Comparison of ENCODE assay signal across 9 cellular contexts in the genomic region with DNA sequence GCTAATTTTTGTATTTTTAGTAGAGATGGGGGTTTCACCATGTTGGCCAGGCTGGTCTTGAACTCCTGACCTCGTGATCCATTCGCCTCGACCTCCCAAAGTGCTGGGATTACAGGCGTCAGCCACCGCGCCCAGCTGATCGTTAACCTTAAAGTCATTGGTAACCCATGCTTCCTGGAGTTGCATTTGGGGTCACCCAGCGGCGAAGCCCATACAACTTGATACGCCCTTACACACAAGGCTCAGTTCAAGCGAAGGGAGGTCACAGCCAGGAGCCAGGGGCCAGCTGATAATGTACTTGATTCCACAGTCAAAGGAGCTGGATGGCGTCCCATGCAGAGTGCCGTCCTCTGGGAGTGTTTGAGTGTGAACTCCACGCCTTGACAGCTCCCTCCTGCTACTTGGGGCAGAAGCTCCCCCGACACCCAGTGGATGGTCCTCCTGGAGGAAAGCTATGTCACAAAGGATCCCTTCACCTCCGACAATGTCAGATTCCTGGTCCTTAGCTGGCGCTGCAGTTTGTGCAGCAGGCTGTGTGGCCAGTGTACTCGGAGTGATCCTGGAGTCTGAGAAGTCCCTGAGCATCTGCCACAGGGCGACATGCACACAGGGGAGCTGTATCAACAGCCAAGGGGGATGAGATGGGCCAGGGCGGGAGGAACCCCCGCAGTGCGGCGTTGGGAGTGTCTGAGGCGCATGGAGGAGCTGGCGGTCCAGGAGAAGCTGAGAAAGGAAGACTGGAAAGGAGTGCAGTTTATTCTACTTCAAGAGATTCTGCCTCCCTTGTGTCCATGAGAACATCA. TPM values are rescaled to one million over a fixed set of nuclear protein-coding genes. Genes with fewer than 3 reads are reported as not detected.
DNase-seq lines count a peak whose midpoint lies in the region; ATAC-seq and TF ChIP-seq lines count a peak whose summit lies in the region.
"Had no signal": no experiment of that assay in that cellular context is flagged by ENCODE, and none has a peak within 500 bp of the region (broad histone marks: within the 10 kb centered on the region; RNA-seq: fewer than 3 reads in every experiment).

No MANE protein-coding gene starts in this region.

- no TSS peak for BruUV-seq in MCF 10A (replicated peaks; lab: Mats Ljungman, UMichigan)

- no peaks in the 10 kb centered on the region for H3K9me3 ChIP-seq in breast epithelium
- H3K9me3 ChIP-seq in vagina, result no peaks in the 10 kb centered on the region

- H3K27ac ChIP-seq in breast epithelium (peak overlapping the region; percentile 94), vagina (peak overlapping the region; percentile 97)

- H3K36me3 ChIP-seq in breast epithelium (no peaks in the 10 kb centered on the region), vagina (no peaks in the 10 kb centered on the region)

- H3K4me3 ChIP-seq in breast epithelium (peak overlapping the region; percentile 72 to 79 (median 79)), vagina (peak overlapping the region; percentile 58 to 79)

- H3K36me3 Mint-ChIP-seq in MCF 10A (ENCODE audit: insufficient read depth, unreplicated experiment) (peaks cover 31% of the 10 kb centered on the region), naive B cell (no peaks in the 10 kb centered on the region)
- peaks cover 13% of the 10 kb centered on the region for H3K36me3 Mint-ChIP-seq in central memory CD8-positive, alpha-beta T cell (ENCODE audit: insufficient read depth)

- intact Hi-C loops in breast epithelium (cut with DNase I; ENCODE audit: low total_unique reads) (loop anchor here (10.0 kb wide), 1 partner anchor 191 kb away; a partner anchor contains a TSS), MCF 10A (cut with micrococcal nuclease) (no loop called here), vagina (cut with DNase I) (no loop called here)

- H3K9me3 Mint-ChIP-seq in MCF 10A (ENCODE audit: unreplicated experiment) (no peaks in the 10 kb centered on the region), naive B cell (peaks cover 0 to 5% (median 0%) of the 10 kb centered on the region in 7 donors)
- peaks cover 4% of the 10 kb centered on the region for H3K9me3 Mint-ChIP-seq in central memory CD8-positive, alpha-beta T cell

- H3K4me1 Mint-ChIP-seq in MCF 10A (ENCODE audit: insufficient read depth, unreplicated experiment) (peaks cover 16% of the 10 kb centered on the region), naive B cell (peaks cover 14 to 46% (median 22%) of the 10 kb centered on the region in 3 donors)
- peaks cover 37% of the 10 kb centered on the region for H3K4me1 Mint-ChIP-seq in central memory CD8-positive, alpha-beta T cell

- no peak for TF ChIP-seq CTCF in breast epithelium (IDR thresholded peaks at IDR 0.05)
- TF ChIP-seq CTCF in MCF 10A (IDR thresholded peaks at IDR 0.05; ENCODE audit: unreplicated experiment), result no peak
- TF ChIP-seq CTCF in vagina (IDR thresholded peaks at IDR 0.05), result no peak

- H3K4me3 Mint-ChIP-seq in MCF 10A (ENCODE audit: unreplicated experiment) (no peak overlapping the region), naive B cell (peak overlapping the region; percentile 68 to 93 (median 83))
- peak overlapping the region; percentile 74 for H3K4me3 Mint-ChIP-seq in central memory CD8-positive, alpha-beta T cell

- H3K27me3 ChIP-seq in breast epithelium (no peaks in the 10 kb centered on the region), vagina (no peaks in the 10 kb centered on the region)

- ATAC-seq in central memory CD8-positive, alpha-beta T cell (replicated peaks; ENCODE audit: extremely low read depth, poor library complexity, severe bottlenecking), result no peak
- ATAC-seq in naive B cell (ENCODE audit: low read depth in 2 of 2), result no peak
- ATAC-seq in GM19395 (IDR thresholded peaks at IDR 0.05; ENCODE audit: unreplicated experiment), result no peak
- no peak for ATAC-seq in GM18519 (IDR thresholded peaks at IDR 0.05; ENCODE audit: low FRiP score, unreplicated experiment)
- ATAC-seq: HCT116 had no signal

- no peaks in the 10 kb centered on the region for H3K4me1 ChIP-seq in breast epithelium
- H3K4me1 ChIP-seq in vagina, result peaks cover 7% of the 10 kb centered on the region

- H3K27me3 Mint-ChIP-seq in MCF 10A (ENCODE audit: insufficient read depth, unreplicated experiment) (no peaks in the 10 kb centered on the region), naive B cell (no peaks in the 10 kb centered on the region)
- no peaks in the 10 kb centered on the region for H3K27me3 Mint-ChIP-seq in central memory CD8-positive, alpha-beta T cell

- DNase-seq in breast epithelium (ENCODE audit: low spot score in 2 of 2) (no peak), MCF 10A (ENCODE audit: unreplicated experiment) (no peak), naive B cell (no peak), vagina (ENCODE audit: extremely low spot score in 2 of 2) (no peak), SIG-M5 treated with dmso at 0.1 percent for 504 hours (lab: John Stamatoyannopoulos, UW; ENCODE audit: unreplicated experiment) (no peak)
- DNase-seq in central memory CD8-positive, alpha-beta T cell (ENCODE audit: low spot score in 2 of 2), result no peak

- POLR2A ChIA-PET in MCF 10A (lab: Yijun Ruan, JAX), result interaction anchor here (0.7 to 2.9 kb wide), 2 partner anchors 9 to 335 kb away, joined by 3 to 9 read pairs; a partner anchor contains a TSS

- TF ChIP-seq POLR2A in breast epithelium (IDR thresholded peaks at IDR 0.05), result no peak
- no peak for TF ChIP-seq POLR2A in vagina (IDR thresholded peaks at IDR 0.05)

- CTCF ChIA-PET in MCF 10A (lab: Yijun Ruan, JAX), result interaction anchor here (1.0 to 1.5 kb wide), 2 partner anchors 19 to 209 kb away, joined by 4 to 8 read pairs; no protein-coding TSS in a partner anchor

- H3K27ac Mint-ChIP-seq in MCF 10A (ENCODE audit: low read depth, unreplicated experiment) (no peak overlapping the region), naive B cell (peak overlapping the region; percentile 74 to 96 (median 89))
- H3K27ac Mint-ChIP-seq in central memory CD8-positive, alpha-beta T cell (ENCODE audit: low read depth), result peak overlapping the region; percentile 83

RNA-seq across cellular contexts. Expression of a gene that starts 7.9 kb away (rescaled TPM):
- total RNA-seq in breast epithelium, result 10 to 100 TPM in 2 of 3 donors, 1 to 10 TPM in 1; 3.5 to 20.8 (median 17.7) TPM
- 32.8 and 35.4 TPM in 2 replicates for total RNA-seq in MCF 10A (2022)
- 1 to 10 TPM in 4 of 6 donors, under 1 TPM in 1, not detected in 1; 0.90 to 3.5 (median 1.6) TPM for polyA plus RNA-seq in naive B cell (ENCODE audit: low read depth in 6 of 6)
- 4.7 TPM for total RNA-seq in vagina

RNA-seq across cellular contexts. Expression of a gene that starts 8.3 kb away (rescaled TPM):
- 1,000 to 10,000 TPM; 1,531 to 3,365 (median 3,229) TPM for total RNA-seq in breast epithelium
- total RNA-seq in MCF 10A (2022), result 1,343 and 1,536 TPM in 2 replicates
- 1,000 to 10,000 TPM; 1,837 to 3,584 (median 3,029) TPM for polyA plus RNA-seq in naive B cell (ENCODE audit: low read depth in 6 of 6)
- 963 TPM for total RNA-seq in vagina

RNA-seq across cellular contexts. Expression of a gene that starts 44.9 kb away (rescaled TPM):
- total RNA-seq in breast epithelium (10 to 100 TPM; 23.2 to 25.3 (median 23.6) TPM), MCF 10A (2022) (58.3 and 60.7 TPM in 2 replicates), vagina (19.4 TPM)
- polyA plus RNA-seq in naive B cell (ENCODE audit: low read depth in 6 of 6), result 10 to 100 TPM in 5 of 6 donors, 1 to 10 TPM in 1; 7.3 to 23.2 (median 16.5) TPM
